Comparison of ENCODE assay signal across 9 cellular contexts in the genomic region with DNA sequence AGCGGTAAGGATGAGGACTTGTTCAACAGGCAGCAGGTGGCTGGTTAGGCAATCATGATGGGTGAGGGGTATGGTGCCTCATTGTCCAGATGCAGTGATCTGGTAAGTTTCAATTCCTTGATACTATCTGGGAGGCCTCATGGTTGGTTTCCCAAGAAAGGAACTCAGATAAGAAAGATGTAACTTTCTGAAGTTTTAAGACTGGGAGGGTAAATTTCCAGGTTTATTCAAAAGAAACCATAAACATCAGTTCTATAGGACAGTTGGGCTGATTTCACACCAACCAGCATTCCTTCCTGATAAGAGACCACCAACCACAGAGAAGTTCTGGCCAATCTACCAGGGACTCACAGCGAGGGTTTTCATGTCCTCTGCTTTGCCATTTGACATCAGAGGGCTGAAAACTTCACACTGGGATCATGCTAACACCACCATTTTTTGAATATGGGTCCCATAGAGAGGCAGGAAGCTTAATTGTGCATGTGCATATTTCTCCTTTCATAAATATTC. TPM values are rescaled to one million over a fixed set of nuclear protein-coding genes. Genes with fewer than 3 reads are reported as not detected.
DNase-seq lines count a peak whose midpoint lies in the region; ATAC-seq and TF ChIP-seq lines count a peak whose summit lies in the region.
"Had no signal": no experiment of that assay in that cellular context is flagged by ENCODE, and none has a peak within 500 bp of the region (broad histone marks: within the 10 kb centered on the region; RNA-seq: fewer than 3 reads in every experiment).

No MANE protein-coding gene starts in this region.

- intact Hi-C loops in IMR-90 (cut with micrococcal nuclease) (no loop called here), MCF 10A (cut with micrococcal nuclease) (no loop called here)

- in situ Hi-C loops in IMR-90 (cut with MboI; ENCODE audit: low sequenced_read_pairs) = no loop called here

- peak overlapping the region; percentile 96 for H4K5ac ChIP-seq in IMR-90 (ENCODE audit: low read depth, low read length)

- no TSS peak for BruUV-seq in IMR-90 (replicated peaks; lab: Mats Ljungman, UMichigan)
- no TSS peak for BruUV-seq in MCF 10A (replicated peaks; lab: Mats Ljungman, UMichigan)

- H3K4me3 ChIP-seq in AG04450 (ENCODE audit: low read depth, low read length) (peak overlapping the region; percentile 92), IMR-90 (ENCODE audit: insufficient read depth, low read depth, low read length) (no peak overlapping the region), H7 (ENCODE audit: insufficient read depth, low read depth, low read length) (no peak overlapping the region)

- no peak overlapping the region; the same call in 1 of the 2 replicates for H2AK5ac ChIP-seq in IMR-90 (ENCODE audit: low read depth, low read length)

- peak overlapping the region; percentile 95 for H3K4me3 Mint-ChIP-seq in MCF 10A (ENCODE audit: unreplicated experiment)
- H3K4me3 Mint-ChIP-seq in naive thymus-derived CD8-positive, alpha-beta T cell = peak overlapping the region; percentile 87 to 98 (median 94)

- dilution Hi-C loops in IMR-90 (cut with HindIII; ENCODE audit: low sequenced_read_pairs, unreplicated experiment) = no loop called here

- 0 out of 2 replicates have a peak, but pooled peaks cover 2% of the 10 kb centered on the region for H3K9me1 ChIP-seq in IMR-90 (ENCODE audit: insufficient read depth, low read length)

- H3K14ac ChIP-seq in IMR-90 (replicated peaks; ENCODE audit: low read depth, low read length) = no peak overlapping the region

- H4K8ac ChIP-seq in IMR-90 (ENCODE audit: low read depth in 2 of 2, low read length in 2 of 2) = peak overlapping the region; percentile 64 to 90

- no peaks in the 10 kb centered on the region for H3K4me1 Mint-ChIP-seq in MCF 10A (ENCODE audit: insufficient read depth, unreplicated experiment)
- H3K4me1 Mint-ChIP-seq in naive thymus-derived CD8-positive, alpha-beta T cell = peaks cover 3 to 42% (median 41%) of the 10 kb centered on the region in 4 donors

- H2BK15ac ChIP-seq in IMR-90 (ENCODE audit: low read depth, low read length) = no peak overlapping the region

- peaks cover 2% of the 10 kb centered on the region for H3K4me1 ChIP-seq in IMR-90 (ENCODE audit: control insufficient read depth, insufficient read depth, low read length)

- TF ChIP-seq RAD21 in IMR-90 (IDR thresholded peaks at IDR 0.05; ENCODE audit: low read length) = no peak

- no peak overlapping the region for H3K23ac ChIP-seq in IMR-90 (ENCODE audit: low read depth, low read length)

- H3K9me3 ChIP-seq in AG04450 (ENCODE audit: control insufficient read depth, insufficient read depth, low read length) (no peaks in the 10 kb centered on the region), IMR-90 (ENCODE audit: control insufficient read depth, insufficient read depth, low read length) (no peaks in the 10 kb centered on the region; the same call in 1 of the 2 replicates)
- H3K9me3 ChIP-seq: testis had no signal

- no peaks in the 10 kb centered on the region for H3K27me3 Mint-ChIP-seq in MCF 10A (ENCODE audit: insufficient read depth, unreplicated experiment)
- peaks cover 0 to 4% (median 0%) of the 10 kb centered on the region in 5 donors for H3K27me3 Mint-ChIP-seq in naive thymus-derived CD8-positive, alpha-beta T cell

- TF ChIP-seq CTCF in AG04450 (IDR thresholded peaks at IDR 0.05; ENCODE audit: low read depth, low read length) (no peak), IMR-90 (conservative IDR thresholded peaks at IDR 0.05; ENCODE audit: low read depth, low read length) (no peak), MCF 10A (IDR thresholded peaks at IDR 0.05; ENCODE audit: unreplicated experiment) (no peak)

- POLR2A ChIA-PET in AG04450 (lab: Yijun Ruan, JAX) (interaction anchor here (0.8 to 1.5 kb wide), 4 partner anchors 38 to 463 kb away, joined by 3 to 7 read pairs (median 4); a partner anchor contains a TSS), IMR-90 (lab: Charles Lee; ENCODE audit: unreplicated experiment) (no interaction called here), MCF 10A (lab: Yijun Ruan, JAX) (interaction anchor here (0.8 to 2.4 kb wide), 11 partner anchors 16 to 1341 kb away, joined by 3 to 16 read pairs (median 6); a partner anchor contains a TSS)
- POLR2A ChIA-PET in naive thymus-derived CD8-positive, alpha-beta T cell (lab: Charles Lee) = interaction anchor here (1.0 to 1.9 kb wide), 5 partner anchors 48 to 463 kb away, joined by 3 to 17 read pairs (median 5); a partner anchor contains a TSS

- no peaks in the 10 kb centered on the region for H3K36me3 Mint-ChIP-seq in MCF 10A (ENCODE audit: insufficient read depth, unreplicated experiment)
- H3K36me3 Mint-ChIP-seq in naive thymus-derived CD8-positive, alpha-beta T cell = peaks cover 2 to 16% (median 12%) of the 10 kb centered on the region in 3 donors

- peak overlapping the region; percentile 1 for H2AFZ ChIP-seq in IMR-90 (replicated peaks; ENCODE audit: low read length, poor library complexity)

- H3K18ac ChIP-seq in IMR-90 (ENCODE audit: low read depth, low read length) = no peak overlapping the region

- H3K27ac ChIP-seq in AG04450 (ENCODE audit: low read depth, low read length) = no peak overlapping the region
- no peak overlapping the region for H3K27ac ChIP-seq in IMR-90 (ENCODE audit: insufficient read depth, low read length)

- H3K27ac Mint-ChIP-seq in MCF 10A (ENCODE audit: low read depth, unreplicated experiment) = peak overlapping the region; percentile 89
- peak overlapping the region; percentile 80 to 97 (median 95) for H3K27ac Mint-ChIP-seq in naive thymus-derived CD8-positive, alpha-beta T cell

- no peaks in the 10 kb centered on the region for H3K36me3 ChIP-seq in IMR-90 (ENCODE audit: control insufficient read depth, insufficient read depth, low read length)
- H3K36me3 ChIP-seq in H7 (replicated peaks; ENCODE audit: control insufficient read depth, insufficient read depth, low read length) = no peaks in the 10 kb centered on the region

- peaks cover 7% of the 10 kb centered on the region for H3K27me3 ChIP-seq in AG04450 (ENCODE audit: control insufficient read depth, insufficient read depth, low read length)
- H3K27me3 ChIP-seq in IMR-90 (ENCODE audit: control insufficient read depth, insufficient read depth, low read length) = peaks cover 2% of the 10 kb centered on the region
- no peaks in the 10 kb centered on the region; the same call in 1 of the 2 replicates for H3K27me3 ChIP-seq in H7 (ENCODE audit: control insufficient read depth, insufficient read depth, low read length)
- H3K27me3 ChIP-seq: testis had no signal

- H3K4ac ChIP-seq in IMR-90 (ENCODE audit: low read depth, low read length) = no peak overlapping the region; the same call in 1 of the 2 replicates

- DNase-seq in AG04450 (ENCODE audit: low read depth, low spot score) (no peak), IMR-90 (no peak), MCF 10A (ENCODE audit: unreplicated experiment) (no peak), H7 (no peak), dedifferentiated amniotic fluid mesenchymal stem cell (ENCODE audit: extremely low spot score) (no peak), NCI-H1436 (lab: John Stamatoyannopoulos, UW) (no peak)
- peak in 1 of 10 donors; percentile 3 for DNase-seq in naive thymus-derived CD8-positive, alpha-beta T cell
- DNase-seq in activated CD4-positive, CD25-positive, alpha-beta regulatory T cell (lab: John Stamatoyannopoulos, UW) = no peak

- no peak overlapping the region for H2BK5ac ChIP-seq in IMR-90 (ENCODE audit: low read depth, low read length, poor library complexity, severe bottlenecking)

- no peak overlapping the region for H2AK9ac ChIP-seq in IMR-90 (replicated peaks; ENCODE audit: low read depth, low read length, poor library complexity)

- ATAC-seq in IMR-90 (ENCODE audit: low read depth) = no peak
- ATAC-seq in naive thymus-derived CD8-positive, alpha-beta T cell = no peak

- no peak overlapping the region for H2BK120ac ChIP-seq in IMR-90 (ENCODE audit: low read depth, low read length)

- no peak overlapping the region; the same call in 1 of the 2 replicates for H3K4me2 ChIP-seq in IMR-90 (ENCODE audit: low read depth, low read length)

- H2BK20ac ChIP-seq in IMR-90 (ENCODE audit: low read depth, low read length) = no peak overlapping the region

- no peaks in the 10 kb centered on the region for H4K20me1 ChIP-seq in IMR-90 (ENCODE audit: insufficient read depth, low read length)

- H3K9ac ChIP-seq in IMR-90 (ENCODE audit: low read depth, low read length) = no peak overlapping the region

- H4K91ac ChIP-seq in IMR-90 (ENCODE audit: insufficient read depth, low read depth, low read length) = no peak overlapping the region

- H3K79me1 ChIP-seq in IMR-90 (ENCODE audit: low read depth in 1 of 2, low read length in 2 of 2) = peaks cover 8 to 27% of the 10 kb centered on the region in 2 experiments

- H3K56ac ChIP-seq in IMR-90 (ENCODE audit: extremely low read depth, insufficient read depth, low read length) = no peak overlapping the region

- CTCF ChIA-PET in AG04450 (lab: Charles Lee) = interaction anchor here (1.5 to 2.1 kb wide), 3 partner anchors 13 to 431 kb away, joined by 3 to 8 read pairs (median 6); no protein-coding TSS in a partner anchor
- CTCF ChIA-PET in IMR-90 (lab: Yijun Ruan, JAX) = no interaction called here
- CTCF ChIA-PET in MCF 10A (lab: Yijun Ruan, JAX) = no interaction called here

- 100% methylated on average over 1 of the region's 2 CpGs; no CpG with 5 or more reads in 1 of the 2 experiments for WGBS in IMR-90 (ENCODE audit: extremely low coverage in 2 of 2, insufficient read length in 1 of 2), 2 experiments

- no peak for TF ChIP-seq POLR2A in IMR-90 (IDR thresholded peaks at IDR 0.05; ENCODE audit: low read depth, low read length)

- peaks cover 13% of the 10 kb centered on the region for H3K9me3 Mint-ChIP-seq in MCF 10A (ENCODE audit: unreplicated experiment)
- peaks cover 0 to 28% (median 15%) of the 10 kb centered on the region in 9 donors for H3K9me3 Mint-ChIP-seq in naive thymus-derived CD8-positive, alpha-beta T cell

RNA-seq across cellular contexts. Expression of a gene that starts 0.8 kb away (rescaled TPM):
- 13.4 and 22.8 TPM in 2 replicates for polyA plus RNA-seq in AG04450 (2011; rRNA removed)
- polyA minus RNA-seq in AG04450 (2011; rRNA and poly(A)+ RNA removed) = 10.8 and 14.6 TPM in 2 replicates
- total RNA-seq in IMR-90 (2012; rRNA removed) = 7.3 and 12.8 TPM in 2 replicates
- polyA plus RNA-seq in IMR-90 (2012; rRNA removed) = 8.4 and 9.3 TPM in 2 replicates
- polyA plus RNA-seq in IMR-90 (2012; cell fraction: cytosol; rRNA removed) = 3.8 and 4.3 TPM in 2 replicates
- polyA plus RNA-seq in IMR-90 (2012; cell fraction: nucleus; rRNA removed; ENCODE audit: low replicate concordance) = 6.8 and 8.0 TPM in 2 replicates
- 19.5 and 21.8 TPM in 2 replicates for total RNA-seq in MCF 10A (2022)
- total RNA-seq in naive thymus-derived CD8-positive, alpha-beta T cell = 10 to 100 TPM; 29.8 to 30.8 TPM
- 10 to 100 TPM; 24.4 to 35.9 (median 28.9) TPM for polyA plus RNA-seq in naive thymus-derived CD8-positive, alpha-beta T cell
- 17.8 and 24.5 TPM in 2 replicates for total RNA-seq in H7 (2014; rRNA removed; shearing (Covaris generic))

RNA-seq across cellular contexts. Expression of a gene that starts 57.7 kb away (rescaled TPM):
- 7.3 TPM in 2 replicates for polyA plus RNA-seq in AG04450 (2011; rRNA removed)
- polyA minus RNA-seq in AG04450 (2011; rRNA and poly(A)+ RNA removed) = 3.9 TPM in 2 replicates
- 0.18 and 0.28 TPM in 2 replicates for total RNA-seq in IMR-90 (2012; rRNA removed)
- 2.2 and 2.5 TPM in 2 replicates for polyA plus RNA-seq in IMR-90 (2012; rRNA removed)
- 1.0 and 2.0 TPM in 2 replicates for polyA plus RNA-seq in IMR-90 (2012; cell fraction: cytosol; rRNA removed)
- 1.8 and 3.5 TPM in 2 replicates for polyA plus RNA-seq in IMR-90 (2012; cell fraction: nucleus; rRNA removed; ENCODE audit: low replicate concordance)
- total RNA-seq in MCF 10A (2022) = 9.8 and 14.8 TPM in 2 replicates
- total RNA-seq in naive thymus-derived CD8-positive, alpha-beta T cell = 10 to 100 TPM in 1 of 2 experiments, 1 to 10 TPM in 1; 8.4 to 10.5 TPM
- polyA plus RNA-seq in naive thymus-derived CD8-positive, alpha-beta T cell = 1 to 10 TPM; 2.6 to 8.9 (median 4.6) TPM
- 1.6 and 1.9 TPM in 2 replicates for total RNA-seq in H7 (2014; rRNA removed; shearing (Covaris generic))
